Comparison of ENCODE assay signal across 13 cellular contexts in genomic region chr9:124262596-124263045, GRCh38. TPM values are rescaled to one million over a fixed set of nuclear protein-coding genes. Genes with fewer than 3 reads are reported as not detected.
DNase-seq lines count a peak whose midpoint lies in the region; ATAC-seq and TF ChIP-seq lines count a peak whose summit lies in the region.
"Had no signal": no experiment of that assay in that cellular context is flagged by ENCODE, and none has a peak within 500 bp of the region (broad histone marks: within the 10 kb centered on the region; RNA-seq: fewer than 3 reads in every experiment).

No MANE protein-coding gene starts in this region.

- H3K4me3 ChIP-seq in AG04450 (ENCODE audit: low read depth, low read length) (peak overlapping the region; percentile 41), ectodermal cell (ENCODE audit: insufficient read depth, low read depth, low read length) (no peak overlapping the region), osteoblast (ENCODE audit: insufficient read depth, low read length) (peak overlapping the region; percentile 70)
- no peak overlapping the region for H3K4me3 ChIP-seq in effector memory CD4-positive, alpha-beta T cell (ENCODE audit: insufficient read depth, low read depth, low read length, poor library complexity, severe bottlenecking)

- H3K27me3 ChIP-seq in AG04450 (ENCODE audit: control insufficient read depth, insufficient read depth, low read length): no peaks in the 10 kb centered on the region
- H3K27me3 ChIP-seq in ectodermal cell (ENCODE audit: control insufficient read depth, insufficient read depth, low read length, poor library complexity, severe bottlenecking): peaks cover 7% of the 10 kb centered on the region
- no peaks in the 10 kb centered on the region for H3K27me3 ChIP-seq in osteoblast (ENCODE audit: insufficient read depth, low read length)
- H3K27me3 ChIP-seq in effector memory CD4-positive, alpha-beta T cell (replicated peaks; ENCODE audit: control insufficient read depth, insufficient read depth, low read length, poor library complexity, severe bottlenecking): no peaks in the 10 kb centered on the region

- no peak for TF ChIP-seq RAD21 in Ishikawa (IDR thresholded peaks at IDR 0.05; ENCODE audit: low read depth)

- H3K9me3 ChIP-seq in AG04450 (ENCODE audit: control insufficient read depth, insufficient read depth, low read length): no peaks in the 10 kb centered on the region; the same call in 1 of the 2 replicates
- no peaks in the 10 kb centered on the region for H3K9me3 ChIP-seq in ectodermal cell (ENCODE audit: control insufficient read depth, low read length)
- H3K9me3 ChIP-seq in osteoblast (ENCODE audit: low read depth, low read length): no peaks in the 10 kb centered on the region
- no peaks in the 10 kb centered on the region for H3K9me3 ChIP-seq in effector memory CD4-positive, alpha-beta T cell (ENCODE audit: control insufficient read depth, low read length)

- no peak for ATAC-seq in activated CD4-positive, CD25-positive, alpha-beta regulatory T cell treated with anti-CD3 and anti-CD28 coated beads, Interleukin-2, amount 50 U/mL, for 24 hours
- ATAC-seq: sciatic nerve had no signal

- H3K79me2 ChIP-seq in osteoblast (ENCODE audit: insufficient read depth, low read length): peaks cover 91% of the 10 kb centered on the region

- peaks cover 13% of the 10 kb centered on the region for H4K20me1 ChIP-seq in osteoblast (ENCODE audit: insufficient read depth, low read length)

- in situ Hi-C loops in GM13976 (cut with MboI; ENCODE audit: low sequenced_read_pairs, unreplicated experiment): no loop called here

- peak overlapping the region; percentile 92 for H3K4me2 ChIP-seq in osteoblast (ENCODE audit: insufficient read depth, low read length)

- H2AFZ ChIP-seq in osteoblast (ENCODE audit: low read length): no peak overlapping the region

- peak overlapping the region; percentile 77 for H3K27ac ChIP-seq in AG04450 (ENCODE audit: low read depth, low read length)
- H3K27ac ChIP-seq in ectodermal cell (ENCODE audit: insufficient read depth, low read depth, low read length, poor library complexity, severe bottlenecking): peak overlapping the region; percentile 58
- H3K27ac ChIP-seq in osteoblast (ENCODE audit: low read depth, low read length): peak overlapping the region; percentile 99
- no peak overlapping the region for H3K27ac ChIP-seq in effector memory CD4-positive, alpha-beta T cell (ENCODE audit: insufficient read depth, low read length, poor library complexity, severe bottlenecking)

- DNase-seq in AG04450 (ENCODE audit: low read depth, low spot score) (no peak), osteoblast (ENCODE audit: insufficient read length, low spot score, missing footprints) (peak; percentile 83), GM19238 (ENCODE audit: insufficient read length, low spot score) (no peak), GM13976 (ENCODE audit: low spot score) (no peak)
- no peak for DNase-seq in effector memory CD4-positive, alpha-beta T cell
- DNase-seq: activated CD4-positive, alpha-beta T cell treated with anti-CD3 and anti-CD28 coated beads for 1 hour; activated naive CD4-positive, alpha-beta T cell treated with anti-CD3 and anti-CD28 coated beads, Interleukin-2, amount 50 U/mL, for 16 hours; CD4-positive, CD25-positive, alpha-beta regulatory T cell; KBM-7 had no signal

- POLR2A ChIA-PET in AG04450 (lab: Yijun Ruan, JAX): interaction anchor here (0.8 kb wide), 1 partner anchor 44 kb away, joined by 3 read pairs; no protein-coding TSS in a partner anchor

- CTCF ChIA-PET in AG04450 (lab: Charles Lee): interaction anchor here (0.6 kb wide), 1 partner anchor 23 kb away, joined by 6 read pairs; no protein-coding TSS in a partner anchor

- WGBS in ectodermal cell, 2 experiments: 55 to 62% methylated on average over 9 of the region's 9 CpGs

- H3K4me1 ChIP-seq in ectodermal cell (ENCODE audit: control insufficient read depth, insufficient read depth, low read length): peaks cover 20% of the 10 kb centered on the region
- H3K4me1 ChIP-seq in osteoblast (ENCODE audit: insufficient read depth, low read length): peaks cover 77% of the 10 kb centered on the region
- H3K4me1 ChIP-seq in effector memory CD4-positive, alpha-beta T cell (ENCODE audit: control insufficient read depth, insufficient read depth, low read length, poor library complexity, severe bottlenecking): no peaks in the 10 kb centered on the region

- TF ChIP-seq EP300 in Ishikawa (IDR thresholded peaks at IDR 0.05; ENCODE audit: borderline replicate concordance): no peak

- TF ChIP-seq CTCF in AG04450 (IDR thresholded peaks at IDR 0.05; ENCODE audit: low read depth, low read length) (no peak), osteoblast (IDR thresholded peaks at IDR 0.05; ENCODE audit: extremely low read depth, low read depth, low read length) (no peak), GM13976 (IDR thresholded peaks at IDR 0.05; ENCODE audit: borderline replicate concordance, control extremely low read depth, extremely low read depth, insufficient read depth, missing control alignments) (no peak)

- H3K36me3 ChIP-seq in ectodermal cell (ENCODE audit: control insufficient read depth, insufficient read depth, low read length) (no peaks in the 10 kb centered on the region), osteoblast (ENCODE audit: insufficient read depth, low read length) (peaks cover 27% of the 10 kb centered on the region)
- H3K36me3 ChIP-seq in effector memory CD4-positive, alpha-beta T cell (ENCODE audit: control insufficient read depth, insufficient read depth, low read length): no peaks in the 10 kb centered on the region

TF ChIP-seq in Ishikawa, 13 proteins besides CTCF, POLR2A, EP300 and RAD21:
- TF ChIP-seq ZBTB7A (IDR thresholded peaks at IDR 0.05; ENCODE audit: low read depth) (no peak), TEAD4 (IDR thresholded peaks at IDR 0.05) (0 out of 2 replicates have a peak, but pooled peaks have one; percentile 18)

RNA-seq across cellular contexts. Expression of gene NEK6, which starts 4.9 kb away (rescaled TPM):
- 128 and 163 TPM in 2 replicates for polyA plus RNA-seq in AG04450 (2011; rRNA removed)
- polyA minus RNA-seq in AG04450 (2011; rRNA and poly(A)+ RNA removed): 189 and 242 TPM in 2 replicates
- polyA plus RNA-seq in ectodermal cell (2013, experiment 1 of 4): 18.5 TPM
- polyA plus RNA-seq in ectodermal cell (2013, experiment 2 of 4): 22.4 TPM
- polyA plus RNA-seq in ectodermal cell (2013, experiment 3 of 4): 13.9 TPM
- polyA plus RNA-seq in ectodermal cell (2013, experiment 4 of 4): 16.7 TPM
- total RNA-seq in osteoblast: 128 and 130 TPM in 2 replicates

Comparison
In these comparisons a context has a peak if more than half of its experiments do, and no peak if none do; other contexts are left out.
1. H3K4me3 ChIP-seq: peak in AG04450 (single experiment) and osteoblast (single experiment); none in ectodermal cell (single experiment) and effector memory CD4-positive, alpha-beta T cell (single experiment).